Comparison of ENCODE assay signal across 26 cellular contexts in the genomic region with DNA sequence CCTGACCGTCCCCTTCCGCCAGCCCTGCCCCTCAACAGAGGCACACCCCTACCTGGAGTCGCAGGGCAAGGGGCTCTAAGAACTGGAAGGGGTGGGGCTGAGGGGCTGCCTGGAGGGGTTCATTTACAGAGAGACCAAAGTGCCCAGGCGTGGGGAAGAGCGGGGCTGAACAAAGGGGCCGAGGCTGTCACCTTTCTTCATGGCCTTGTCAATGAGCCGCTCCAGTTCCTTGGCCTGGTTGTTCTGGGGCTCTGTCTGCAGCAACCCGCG. TPM values are rescaled to one million over a fixed set of nuclear protein-coding genes. Genes with fewer than 3 reads are reported as not detected.
DNase-seq lines count a peak whose midpoint lies in the region; ATAC-seq, FAIRE-seq and TF ChIP-seq lines count a peak whose summit lies in the region.
"Had no signal": no experiment of that assay in that cellular context is flagged by ENCODE, and none has a peak within 500 bp of the region (broad histone marks: within the 10 kb centered on the region; RNA-seq: fewer than 3 reads in every experiment).

No MANE protein-coding gene starts in this region.

- H3K4me3 Mint-ChIP-seq in WTC11 = no peak overlapping the region
- no peak overlapping the region for H3K4me3 Mint-ChIP-seq in activated CD4-positive, alpha-beta T cell treated with anti-CD3 and anti-CD28 coated beads for 36 hours
- H3K4me3 Mint-ChIP-seq: activated naive CD4-positive, alpha-beta T cell treated with anti-CD3 and anti-CD28 coated beads for 36 hours had no signal

- peaks cover 4% of the 10 kb centered on the region; the same call in 1 of the 2 replicates for H3K36me3 Mint-ChIP-seq in WTC11
- H3K36me3 Mint-ChIP-seq in activated CD4-positive, alpha-beta T cell treated with anti-CD3 and anti-CD28 coated beads for 36 hours (ENCODE audit: low read depth) = peaks cover 20% of the 10 kb centered on the region

- intact Hi-C loops in activated CD4-positive, alpha-beta T cell treated with anti-CD3 and anti-CD28 coated beads for 36 hours (cut with DNase I, micrococcal nuclease) = loop anchor here in 1 of 2 experiments (10.0 kb wide), 1 partner anchor 565 kb away; a partner anchor contains a TSS

- H3K27me3 ChIP-seq in lung (ENCODE audit: control insufficient read depth, insufficient read depth) (no peaks in the 10 kb centered on the region), subcutaneous abdominal adipose tissue (ENCODE audit: control insufficient read depth in 5 of 5, insufficient read depth in 4 of 5, low read length in 5 of 5) (no peaks in the 10 kb centered on the region)

- CTCF ChIA-PET in WTC11 (lab: Charles Lee) = interaction anchor here (3.2 to 8.0 kb wide), 2 partner anchors 22 to 42 kb away, joined by 13 to 80 read pairs; a partner anchor contains a TSS
- CTCF ChIA-PET in activated CD4-positive, alpha-beta T cell treated with anti-CD3 and anti-CD28 coated beads for 36 hours (lab: Charles Lee) = no interaction called here

- 0 out of 2 replicates have a peak overlapping the region, but pooled peaks have one; percentile 41 for H3K27ac Mint-ChIP-seq in WTC11
- no peak overlapping the region for H3K27ac Mint-ChIP-seq in activated CD4-positive, alpha-beta T cell treated with anti-CD3 and anti-CD28 coated beads for 36 hours
- H3K27ac Mint-ChIP-seq: activated naive CD4-positive, alpha-beta T cell treated with anti-CD3 and anti-CD28 coated beads for 36 hours had no signal

- TF ChIP-seq CTCF in D721Med (IDR thresholded peaks at IDR 0.05; ENCODE audit: insufficient read depth, missing control alignments) = no peak
- no peak for TF ChIP-seq CTCF in WTC11 (IDR thresholded peaks at IDR 0.05)
- TF ChIP-seq CTCF in lung (IDR thresholded peaks at IDR 0.05; ENCODE audit: control extremely low read depth, extremely low read depth) = no peak

- 87 to 90% methylated on average over 9 of the region's 9 CpGs for WGBS in lung, 2 donors

- H3K9ac ChIP-seq in subcutaneous abdominal adipose tissue (ENCODE audit: low read length in 5 of 5) = no peak overlapping the region

- no peaks in the 10 kb centered on the region for H3K9me3 ChIP-seq in lung (ENCODE audit: control insufficient read depth in 2 of 2, insufficient read depth in 1 of 2, low read length in 1 of 2)
- no peaks in the 10 kb centered on the region for H3K9me3 ChIP-seq in subcutaneous abdominal adipose tissue (ENCODE audit: control insufficient read depth in 5 of 5, low read length in 5 of 5)

- peaks cover 22% of the 10 kb centered on the region for H3K4me1 Mint-ChIP-seq in WTC11
- peaks cover 8% of the 10 kb centered on the region for H3K4me1 Mint-ChIP-seq in activated CD4-positive, alpha-beta T cell treated with anti-CD3 and anti-CD28 coated beads for 36 hours

- H3K4me1 ChIP-seq in lung (ENCODE audit: control insufficient read depth in 2 of 2, insufficient read depth in 2 of 2, low read length in 2 of 2) = peaks cover 0 to 22% of the 10 kb centered on the region in 2 donors
- H3K4me1 ChIP-seq in subcutaneous abdominal adipose tissue (ENCODE audit: control insufficient read depth in 5 of 5, insufficient read depth in 5 of 5, low read length in 5 of 5) = peaks cover 14 to 85% (median 77%) of the 10 kb centered on the region in 5 donors

- no peak for FAIRE-seq in D721Med (lab: Jason Lieb, UNC)
- FAIRE-seq: GM12878, TTC549 had no signal

- H3K4me3 ChIP-seq in lung (no peak overlapping the region), subcutaneous abdominal adipose tissue (ENCODE audit: low read depth in 1 of 5, low read length in 5 of 5) (no peak overlapping the region)
- H3K4me3 ChIP-seq: GM12878 had no signal

- H3K27me3 Mint-ChIP-seq in WTC11 (ENCODE audit: low read depth) = no peaks in the 10 kb centered on the region
- H3K27me3 Mint-ChIP-seq in activated CD4-positive, alpha-beta T cell treated with anti-CD3 and anti-CD28 coated beads for 36 hours = no peaks in the 10 kb centered on the region

- DNase-seq in D721Med (ENCODE audit: insufficient read length, low spot score) = peak; percentile 3
- no peak for DNase-seq in WTC11 (ENCODE audit: low spot score)
- DNase-seq in lung (ENCODE audit: low spot score) = no peak
- no peak for DNase-seq in activated CD4-positive, alpha-beta T cell treated with anti-CD3 and anti-CD28 coated beads for 36 hours
- no peak for DNase-seq in C1 segment of cervical spinal cord (lab: John Stamatoyannopoulos, UW)
- DNase-seq: activated CD4-positive, alpha-beta T cell treated with anti-CD3 and anti-CD28 coated beads for 4 hours; activated naive CD4-positive, alpha-beta T cell treated with anti-CD3 and anti-CD28 coated beads for 36 hours; activated T-cell treated with anti-CD3 and anti-CD28 coated beads, Interleukin-2, amount 50 U/mL, for 48 hours; amygdala; central memory CD4-positive, alpha-beta T cell; DMS79 treated with DMSO at 0.1 percent for 48 hours; hypothalamus; Kasumi-1; mammary epithelial cell; NCI-H187 treated with DMSO at 0.1 percent for 48 hours; NCI-H2227 treated with DMSO at 0.1 percent for 48 hours; nucleus accumbens; stimulated activated CD8-positive, alpha-beta memory T cell treated with anti-CD3 and anti-CD28 coated beads, Interleukin-4, amount 100 ng/mL, for 48 hours had no signal

- peaks cover 0 to 27% of the 10 kb centered on the region in 2 donors for H3K36me3 ChIP-seq in lung (ENCODE audit: control insufficient read depth in 2 of 2, insufficient read depth in 2 of 2, low read length in 2 of 2)
- H3K36me3 ChIP-seq in subcutaneous abdominal adipose tissue (ENCODE audit: control insufficient read depth in 5 of 5, insufficient read depth in 5 of 5, low read length in 5 of 5) = peaks cover 0 to 29% (median 12%) of the 10 kb centered on the region in 5 donors

- POLR2A ChIA-PET in WTC11 (lab: Charles Lee) = no interaction called here
- POLR2A ChIA-PET in activated CD4-positive, alpha-beta T cell treated with anti-CD3 and anti-CD28 coated beads for 36 hours (lab: Charles Lee) = no interaction called here

- no peaks in the 10 kb centered on the region for H3K9me3 Mint-ChIP-seq in WTC11
- no peaks in the 10 kb centered on the region for H3K9me3 Mint-ChIP-seq in activated CD4-positive, alpha-beta T cell treated with anti-CD3 and anti-CD28 coated beads for 36 hours (ENCODE audit: low read depth)
- H3K9me3 Mint-ChIP-seq: activated naive CD4-positive, alpha-beta T cell treated with anti-CD3 and anti-CD28 coated beads for 36 hours had no signal

- no peak for ATAC-seq in WTC11
- ATAC-seq in lung (ENCODE audit: insufficient read depth, low FRiP score) = no peak
- ATAC-seq in activated CD4-positive, alpha-beta T cell treated with anti-CD3 and anti-CD28 coated beads for 36 hours = no peak
- ATAC-seq in GM21786 (IDR thresholded peaks at IDR 0.05; ENCODE audit: unreplicated experiment) = no peak
- ATAC-seq: GM12878 had no signal

- H3K27ac ChIP-seq in lung (ENCODE audit: low read depth in 1 of 2, low read length in 1 of 2) = peak overlapping the region; percentile 61 to 82
- peak overlapping the region; percentile 93 for H3K27ac ChIP-seq in subcutaneous abdominal adipose tissue (ENCODE audit: low read depth, low read length)

TF ChIP-seq in WTC11, 78 proteins besides CTCF, POLR2A, EP300 and RAD21 (continues in another document):
- no peak for TF ChIP-seq ZNF219 (CRISPR knock-in tag; IDR thresholded peaks at IDR 0.05; ENCODE audit: borderline replicate concordance)
- TF ChIP-seq NFE2L1 (CRISPR knock-in tag; IDR thresholded peaks at IDR 0.05) = no peak
- TF ChIP-seq, protein P1, sequence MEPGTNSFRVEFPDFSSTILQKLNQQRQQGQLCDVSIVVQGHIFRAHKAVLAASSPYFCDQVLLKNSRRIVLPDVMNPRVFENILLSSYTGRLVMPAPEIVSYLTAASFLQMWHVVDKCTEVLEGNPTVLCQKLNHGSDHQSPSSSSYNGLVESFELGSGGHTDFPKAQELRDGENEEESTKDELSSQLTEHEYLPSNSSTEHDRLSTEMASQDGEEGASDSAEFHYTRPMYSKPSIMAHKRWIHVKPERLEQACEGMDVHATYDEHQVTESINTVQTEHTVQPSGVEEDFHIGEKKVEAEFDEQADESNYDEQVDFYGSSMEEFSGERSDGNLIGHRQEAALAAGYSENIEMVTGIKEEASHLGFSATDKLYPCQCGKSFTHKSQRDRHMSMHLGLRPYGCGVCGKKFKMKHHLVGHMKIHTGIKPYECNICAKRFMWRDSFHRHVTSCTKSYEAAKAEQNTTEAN (CRISPR knock-in tag; IDR thresholded peaks at IDR 0.05) = no peak
- no peak for TF ChIP-seq ZNF317 (CRISPR knock-in tag; IDR thresholded peaks at IDR 0.05; ENCODE audit: borderline replicate concordance, low read depth)
- TF ChIP-seq HMGA2 (CRISPR knock-in tag; IDR thresholded peaks at IDR 0.05) = no peak
- TF ChIP-seq, protein P2, sequence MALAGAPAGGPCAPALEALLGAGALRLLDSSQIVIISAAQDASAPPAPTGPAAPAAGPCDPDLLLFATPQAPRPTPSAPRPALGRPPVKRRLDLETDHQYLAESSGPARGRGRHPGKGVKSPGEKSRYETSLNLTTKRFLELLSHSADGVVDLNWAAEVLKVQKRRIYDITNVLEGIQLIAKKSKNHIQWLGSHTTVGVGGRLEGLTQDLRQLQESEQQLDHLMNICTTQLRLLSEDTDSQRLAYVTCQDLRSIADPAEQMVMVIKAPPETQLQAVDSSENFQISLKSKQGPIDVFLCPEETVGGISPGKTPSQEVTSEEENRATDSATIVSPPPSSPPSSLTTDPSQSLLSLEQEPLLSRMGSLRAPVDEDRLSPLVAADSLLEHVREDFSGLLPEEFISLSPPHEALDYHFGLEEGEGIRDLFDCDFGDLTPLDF (CRISPR knock-in tag; IDR thresholded peaks at IDR 0.05) = no peak

RNA-seq across cellular contexts. Expression of a gene that starts 2.3 kb away (rescaled TPM):
- total RNA-seq in WTC11 (2021) (5.9 to 6.9 TPM (median 6.5 TPM) in 3 replicates), lung (1 to 10 TPM; 5.2 to 7.3 TPM)
- polyA plus RNA-seq in lung = 1 to 10 TPM; 5.9 to 8.0 TPM
- 10 to 100 TPM; 16.4 to 17.2 TPM for total RNA-seq in activated CD4-positive, alpha-beta T cell treated with anti-CD3 and anti-CD28 coated beads for 36 hours

RNA-seq across cellular contexts. Expression of a gene that starts 5.0 kb away (rescaled TPM):
- total RNA-seq in WTC11 (2021) (121 to 123 TPM (median 122 TPM) in 3 replicates), lung (100 to 1,000 TPM; 109 to 169 TPM)
- 100 to 1,000 TPM; 150 to 235 TPM for polyA plus RNA-seq in lung
- 10 to 100 TPM; 70.5 to 92.6 TPM for total RNA-seq in activated CD4-positive, alpha-beta T cell treated with anti-CD3 and anti-CD28 coated beads for 36 hours

RNA-seq across cellular contexts. Expression of a gene that starts 21.9 kb away (rescaled TPM):
- total RNA-seq in WTC11 (2021) (61.9 to 63.9 TPM (median 62.8 TPM) in 3 replicates), lung (10 to 100 TPM; 49.2 to 72.3 TPM)
- 100 to 1,000 TPM in 1 of 2 donors, 10 to 100 TPM in 1; 69.4 to 167 TPM for polyA plus RNA-seq in lung
- 10 to 100 TPM; 44.2 TPM for total RNA-seq in activated CD4-positive, alpha-beta T cell treated with anti-CD3 and anti-CD28 coated beads for 36 hours

RNA-seq across cellular contexts. Expression of a gene that starts 22.5 kb away (rescaled TPM):
- total RNA-seq in WTC11 (2021) = 45.3 to 48.3 TPM (median 48.1 TPM) in 3 replicates
- total RNA-seq in lung = 100 to 1,000 TPM in 1 of 2 donors, 10 to 100 TPM in 1; 38.9 to 104 TPM
- polyA plus RNA-seq in lung = 10 to 100 TPM; 51.2 to 65.2 TPM
- total RNA-seq in activated CD4-positive, alpha-beta T cell treated with anti-CD3 and anti-CD28 coated beads for 36 hours = 10 to 100 TPM; 30.7 to 35.9 TPM

RNA-seq across cellular contexts. Expression of a gene that starts 39.0 kb away (rescaled TPM):
- 0.81 to 0.92 TPM (median 0.82 TPM) in 3 replicates for total RNA-seq in WTC11 (2021)
- total RNA-seq in lung = not detected
- polyA plus RNA-seq in lung = not detected
- total RNA-seq in activated CD4-positive, alpha-beta T cell treated with anti-CD3 and anti-CD28 coated beads for 36 hours = not detected
- total RNA-seq: activated naive CD4-positive, alpha-beta T cell treated with anti-CD3 and anti-CD28 coated beads for 36 hours; fibroblast of villous mesenchyme; GM12878; mammary epithelial cell; myocyte; renal cortical epithelial cell; subcutaneous adipose tissue had no signal
- polyA plus RNA-seq: mammary epithelial cell had no signal
